ENCODE assay signal across 8 cellular contexts in genomic region chr4:162497564-162498167, GRCh38.
DNase-seq lines count a peak whose midpoint lies in the region; ATAC-seq and TF ChIP-seq lines count a peak whose summit lies in the region.

No MANE protein-coding gene starts in this region.

- H3K4me2 ChIP-seq in fibroblast of lung (ENCODE audit: extremely low read depth, insufficient read depth, low read length) (no peak overlapping the region), osteoblast (ENCODE audit: insufficient read depth, low read length) (no peak overlapping the region)

- DNase-seq in activated CD4-positive, alpha-beta T cell treated with anti-CD3 and anti-CD28 coated beads for 36 hours, result peak; percentile 11
- DNase-seq in activated CD4-positive, alpha-beta T cell treated with anti-CD3 and anti-CD28 coated beads for 48 hours, result no peak
- DNase-seq in HL-60 (ENCODE audit: low read depth in 1 of 2, low spot score in 1 of 2) (peak; percentile 31 to 36), fibroblast of lung (ENCODE audit: low read depth in 2 of 2) (peak; percentile 29 to 63), osteoblast (ENCODE audit: insufficient read length, low spot score, missing footprints) (no peak)

- CTCF ChIA-PET in activated CD4-positive, alpha-beta T cell treated with anti-CD3 and anti-CD28 coated beads for 36 hours (lab: Charles Lee), result interaction anchor here (0.7 to 3.0 kb wide), 4 partner anchors 11 to 825 kb away, joined by 3 to 12 read pairs (median 4); no protein-coding TSS in a partner anchor

- H3K27me3 Mint-ChIP-seq in activated CD4-positive, alpha-beta T cell treated with anti-CD3 and anti-CD28 coated beads for 36 hours, result peaks cover 1% of the 10 kb centered on the region

- H3K36me3 Mint-ChIP-seq in activated CD4-positive, alpha-beta T cell treated with anti-CD3 and anti-CD28 coated beads for 36 hours (ENCODE audit: low read depth), result no peaks in the 10 kb centered on the region

- H3K4me3 ChIP-seq in HL-60 (replicated peaks; ENCODE audit: insufficient read depth, low read length) (no peak overlapping the region), fibroblast of lung (replicated peaks in 1 of 4; ENCODE audit: control extremely low read depth in 1 of 4, insufficient read depth in 1 of 4, low read depth in 3 of 4, low read length in 4 of 4) (no peak overlapping the region), osteoblast (ENCODE audit: insufficient read depth, low read length) (no peak overlapping the region)

- TF ChIP-seq CTCF in HL-60 (IDR thresholded peaks at IDR 0.05; ENCODE audit: insufficient read depth, low read length) (peak; percentile 39), fibroblast of lung (conservative IDR thresholded peaks at IDR 0.05 in 1 of 2, IDR thresholded peaks at IDR 0.05 in 1 of 2; ENCODE audit: low read depth in 1 of 2, low read length in 2 of 2) (peak; percentile 71 to 79), osteoblast (IDR thresholded peaks at IDR 0.05; ENCODE audit: extremely low read depth, low read depth, low read length) (peak; percentile 66)

- no peaks in the 10 kb centered on the region for H3K4me1 ChIP-seq in fibroblast of lung (ENCODE audit: control insufficient read depth, extremely low read depth, insufficient read depth, low read length)
- no peaks in the 10 kb centered on the region for H3K4me1 ChIP-seq in osteoblast (ENCODE audit: insufficient read depth, low read length)

- H3K27ac Mint-ChIP-seq in activated CD4-positive, alpha-beta T cell treated with anti-CD3 and anti-CD28 coated beads for 36 hours, result no peak overlapping the region

- H3K27ac ChIP-seq in HL-60 (replicated peaks) (no peak overlapping the region), fibroblast of lung (ENCODE audit: insufficient read depth, low read length) (no peak overlapping the region), osteoblast (ENCODE audit: low read depth, low read length) (no peak overlapping the region)

- no peak overlapping the region for H3K9ac ChIP-seq in fibroblast of lung (ENCODE audit: insufficient read depth, low read length)

- POLR2A ChIA-PET in activated CD4-positive, alpha-beta T cell treated with anti-CD3 and anti-CD28 coated beads for 36 hours (lab: Charles Lee), result no interaction called here

- H3K79me2 ChIP-seq in fibroblast of lung (ENCODE audit: control insufficient read depth, insufficient read depth, low read length), result no peaks in the 10 kb centered on the region
- H3K79me2 ChIP-seq in osteoblast (ENCODE audit: insufficient read depth, low read length), result no peaks in the 10 kb centered on the region

- no peaks in the 10 kb centered on the region for H3K9me3 Mint-ChIP-seq in activated CD4-positive, alpha-beta T cell treated with anti-CD3 and anti-CD28 coated beads for 36 hours (ENCODE audit: low read depth)

- intact Hi-C loops in activated CD4-positive, alpha-beta T cell treated with anti-CD3 and anti-CD28 coated beads for 36 hours (cut with DNase I, micrococcal nuclease), result loop anchor here (1.0 to 10.0 kb wide), 7 partner anchors 540 to 1187 kb away; partner anchors contain the start of gene NPY1R (in 2 of the 2)

- ATAC-seq in activated CD4-positive, alpha-beta T cell treated with anti-CD3 and anti-CD28 coated beads for 36 hours, result no peak
- ATAC-seq in GM21390 (IDR thresholded peaks at IDR 0.05; ENCODE audit: unreplicated experiment) (peak; percentile 86), SK-N-SH treated with all-trans-retinoic acid at 6 μM for 48 hours (peak; percentile 90), HG02981 (IDR thresholded peaks at IDR 0.05; ENCODE audit: unreplicated experiment) (no peak)

- no peaks in the 10 kb centered on the region for H4K20me1 ChIP-seq in fibroblast of lung (ENCODE audit: control insufficient read depth, extremely low read depth, insufficient read depth, low read length)
- H4K20me1 ChIP-seq in osteoblast (ENCODE audit: insufficient read depth, low read length), result no peaks in the 10 kb centered on the region

- no peak overlapping the region for H3K4me3 Mint-ChIP-seq in activated CD4-positive, alpha-beta T cell treated with anti-CD3 and anti-CD28 coated beads for 36 hours

- no peaks in the 10 kb centered on the region for H3K36me3 ChIP-seq in fibroblast of lung (ENCODE audit: control insufficient read depth, insufficient read depth, low read length)
- H3K36me3 ChIP-seq in osteoblast (ENCODE audit: insufficient read depth, low read length), result no peaks in the 10 kb centered on the region

- H2AFZ ChIP-seq in fibroblast of lung (ENCODE audit: low read length), result no peak overlapping the region
- no peak overlapping the region for H2AFZ ChIP-seq in osteoblast (ENCODE audit: low read length)

- no peaks in the 10 kb centered on the region for H3K9me3 ChIP-seq in fibroblast of lung (ENCODE audit: control insufficient read depth, insufficient read depth, low read depth, low read length)
- no peaks in the 10 kb centered on the region for H3K9me3 ChIP-seq in osteoblast (ENCODE audit: low read depth, low read length)

- H3K27me3 ChIP-seq in HL-60 (ENCODE audit: insufficient read depth, poor library complexity, severe bottlenecking) (no peaks in the 10 kb centered on the region), fibroblast of lung (ENCODE audit: control insufficient read depth, insufficient read depth, low read length) (no peaks in the 10 kb centered on the region), osteoblast (ENCODE audit: insufficient read depth, low read length) (no peaks in the 10 kb centered on the region)

- H3K4me1 Mint-ChIP-seq in activated CD4-positive, alpha-beta T cell treated with anti-CD3 and anti-CD28 coated beads for 36 hours, result no peaks in the 10 kb centered on the region

TF ChIP-seq in SK-N-SH treated with all-trans-retinoic acid at 6 μM for 48 hours, 23 proteins besides CTCF, POLR2A, EP300 and RAD21:
- peak; percentile 40; the same call in 1 of the 2 replicates for TF ChIP-seq POU6F1 (CRISPR knock-in tag; IDR thresholded peaks at IDR 0.05; ENCODE audit: borderline replicate concordance, low read depth)
- no peak for TF ChIP-seq ISL1 (CRISPR knock-in tag; IDR thresholded peaks at IDR 0.05)

Comparison
In these comparisons a context has a peak if more than half of its experiments do, and no peak if none do; other contexts are left out.
1. DNase-seq: peak in activated CD4-positive, alpha-beta T cell treated with anti-CD3 and anti-CD28 coated beads for 36 hours (single experiment), HL-60 (2 of 2) and fibroblast of lung (2 of 2); none in activated CD4-positive, alpha-beta T cell treated with anti-CD3 and anti-CD28 coated beads for 48 hours (single experiment) and osteoblast (single experiment).
2. ATAC-seq: peak in GM21390 (single experiment) and SK-N-SH treated with all-trans-retinoic acid at 6 μM for 48 hours (single experiment); none in activated CD4-positive, alpha-beta T cell treated with anti-CD3 and anti-CD28 coated beads for 36 hours (single experiment) and HG02981 (single experiment).
3. Peak in every context shown above with its lines, with median percentiles within 50 percentile points of each other: CTCF ChIP-seq.